17 cellular contexts compared by ENCODE assay signal in genomic region chr13:25733061-25733491, GRCh38.
DNase-seq lines count a peak whose midpoint lies in the region; ATAC-seq, FAIRE-seq and TF ChIP-seq lines count a peak whose summit lies in the region.
"Had no signal": no experiment of that assay in that cellular context is flagged by ENCODE, and none has a peak within 500 bp of the region (broad histone marks: within the 10 kb centered on the region; RNA-seq: fewer than 3 reads in every experiment).

No MANE protein-coding gene starts in this region.

- DNase-seq in A172 (ENCODE audit: low spot score) (peak; percentile 90), astrocyte (ENCODE audit: low read depth) (peak; percentile 83), keratinocyte (ENCODE audit: low read depth, low spot score) (peak; percentile 56), putamen (ENCODE audit: low spot score) (no peak), spleen (no peak), foreskin melanocyte (no peak)
- DNase-seq: activated CD4-positive, alpha-beta T cell treated with anti-CD3 and anti-CD28 coated beads, Interleukin-2, amount 50 U/mL, for 48 hours; activated naive CD8-positive, alpha-beta T cell treated with anti-CD3 and anti-CD28 coated beads for 36 hours; activated T-cell treated with anti-CD3 and anti-CD28 coated beads, Interleukin-2, amount 50 U/mL, for 4 hours; COR-L47; NCI-H1417 treated with DMSO at 0.1 percent for 48 hours; NCI-H446 had no signal

- 83 to 95% (median 90%) methylated on average over 5 of the region's 5 CpGs for WGBS in spleen, 5 donors

- H3K4me1 ChIP-seq in astrocyte (ENCODE audit: insufficient read depth, low read length) (peaks cover 35% of the 10 kb centered on the region), keratinocyte (ENCODE audit: control insufficient read depth, extremely low read depth, insufficient read depth, low read length) (peaks cover 30% of the 10 kb centered on the region), spleen (peaks cover 0 to 6% (median 0%) of the 10 kb centered on the region in 6 donors)
- H3K4me1 ChIP-seq: vagina had no signal

- H2AFZ ChIP-seq in astrocyte (ENCODE audit: low read depth, low read length) (no peak overlapping the region), keratinocyte (ENCODE audit: control insufficient read depth, low read length) (no peak overlapping the region)

- H3K27me3 Mint-ChIP-seq in astrocyte (ENCODE audit: low read depth, unreplicated experiment), result peaks cover 3% of the 10 kb centered on the region

- no peak overlapping the region for H3K4me3 Mint-ChIP-seq in astrocyte (ENCODE audit: unreplicated experiment)
- H3K4me3 Mint-ChIP-seq: activated naive CD8-positive, alpha-beta T cell treated with anti-CD3 and anti-CD28 coated beads for 36 hours; activated T-cell treated with anti-CD3 and anti-CD28 coated beads, Interleukin-2, amount 50 U/mL, for 4 hours had no signal

- intact Hi-C loops in spleen (cut with DNase I; ENCODE audit: low total_unique reads), result no loop called here

- peak overlapping the region; percentile 81 for H3K27ac Mint-ChIP-seq in astrocyte (ENCODE audit: unreplicated experiment)
- H3K27ac Mint-ChIP-seq: activated naive CD8-positive, alpha-beta T cell treated with anti-CD3 and anti-CD28 coated beads for 36 hours had no signal

- no peak for ATAC-seq in GM18498 (IDR thresholded peaks at IDR 0.05; ENCODE audit: unreplicated experiment)
- ATAC-seq: activated T-cell treated with anti-CD3 and anti-CD28 coated beads, Interleukin-2, amount 50 U/mL, for 4 hours; SK-N-SH treated with all-trans-retinoic acid at 6 μM for 48 hours had no signal

- no peak for TF ChIP-seq CTCF in astrocyte (IDR thresholded peaks at IDR 0.05; ENCODE audit: insufficient read depth, low read depth, low read length)
- no peak for TF ChIP-seq CTCF in keratinocyte (optimal IDR thresholded peaks at IDR 0.05 in 1 of 3, IDR thresholded peaks at IDR 0.05 in 1 of 3, conservative IDR thresholded peaks at IDR 0.05 in 1 of 3; ENCODE audit: extremely low read depth in 1 of 3, insufficient read depth in 2 of 3, low read length in 3 of 3)
- no peak for TF ChIP-seq CTCF in spleen (IDR thresholded peaks at IDR 0.05 in 8 of 11, conservative IDR thresholded peaks at IDR 0.05 in 3 of 11)

- H3K36me3 Mint-ChIP-seq in astrocyte (ENCODE audit: low read depth, unreplicated experiment), result no peaks in the 10 kb centered on the region
- H3K36me3 Mint-ChIP-seq: activated naive CD8-positive, alpha-beta T cell treated with anti-CD3 and anti-CD28 coated beads for 36 hours had no signal

- H3K9me1 ChIP-seq in keratinocyte (ENCODE audit: control insufficient read depth, extremely low read depth, insufficient read depth, low read length), result no peaks in the 10 kb centered on the region

- no peak for FAIRE-seq in astrocyte (lab: Jason Lieb, UNC)
- peak; percentile 93 for FAIRE-seq in keratinocyte (lab: Jason Lieb, UNC)
- FAIRE-seq: GM18507 had no signal

- no peaks in the 10 kb centered on the region for H3K36me3 ChIP-seq in KOPT-K1 (ENCODE audit: insufficient read depth, low read length)
- H3K36me3 ChIP-seq in astrocyte (ENCODE audit: insufficient read depth, low read length), result no peaks in the 10 kb centered on the region
- no peaks in the 10 kb centered on the region for H3K36me3 ChIP-seq in keratinocyte (ENCODE audit: control insufficient read depth in 2 of 2, extremely low read depth in 1 of 2, insufficient read depth in 2 of 2, low read length in 2 of 2)
- H3K36me3 ChIP-seq in spleen, result no peaks in the 10 kb centered on the region
- H3K36me3 ChIP-seq: vagina had no signal

- H3K79me2 ChIP-seq in astrocyte (ENCODE audit: insufficient read depth, low read length) (no peaks in the 10 kb centered on the region), keratinocyte (ENCODE audit: control insufficient read depth, insufficient read depth, low read length) (no peaks in the 10 kb centered on the region)

- H3K9ac ChIP-seq in astrocyte (ENCODE audit: low read length) (peak overlapping the region; percentile 70), keratinocyte (ENCODE audit: control insufficient read depth, extremely low read depth, insufficient read depth, low read length) (no peak overlapping the region)

- H3K27ac ChIP-seq in KOPT-K1 (ENCODE audit: low read depth, low read length, poor library complexity, severe bottlenecking), result peak overlapping the region; percentile 84
- peak overlapping the region; percentile 93 for H3K27ac ChIP-seq in astrocyte (ENCODE audit: low read depth, low read length)
- H3K27ac ChIP-seq in keratinocyte (ENCODE audit: control insufficient read depth, insufficient read depth, low read length), result peak overlapping the region; percentile 17
- H3K27ac ChIP-seq in spleen, result no peak overlapping the region
- H3K27ac ChIP-seq: vagina had no signal

- H3K4me1 Mint-ChIP-seq in astrocyte (ENCODE audit: low read depth, unreplicated experiment), result peaks cover 36% of the 10 kb centered on the region

- dilution Hi-C loops in keratinocyte (cut with MboI; ENCODE audit: extremely low pct_ligation_motif_present, low sequenced_read_pairs), result no loop called here

- no peaks in the 10 kb centered on the region for H3K9me3 Mint-ChIP-seq in astrocyte (ENCODE audit: unreplicated experiment)
- H3K9me3 Mint-ChIP-seq: activated naive CD8-positive, alpha-beta T cell treated with anti-CD3 and anti-CD28 coated beads for 36 hours; activated T-cell treated with anti-CD3 and anti-CD28 coated beads, Interleukin-2, amount 50 U/mL, for 4 hours had no signal

- no peak overlapping the region for H3K4me3 ChIP-seq in astrocyte (ENCODE audit: insufficient read depth, low read depth, low read length)
- no peak overlapping the region for H3K4me3 ChIP-seq in keratinocyte (ENCODE audit: control insufficient read depth in 2 of 3, extremely low read depth in 1 of 3, insufficient read depth in 2 of 3, low read depth in 1 of 3, low read length in 3 of 3)
- H3K4me3 ChIP-seq in spleen, result no peak overlapping the region
- H3K4me3 ChIP-seq: vagina had no signal

- peak overlapping the region; percentile 66 for H3K4me2 ChIP-seq in astrocyte (ENCODE audit: low read length)
- peak overlapping the region; percentile 75 for H3K4me2 ChIP-seq in keratinocyte (ENCODE audit: control insufficient read depth, extremely low read depth, insufficient read depth, low read depth, low read length)

- H3K9me3 ChIP-seq in KOPT-K1 (ENCODE audit: insufficient read depth, low read length, poor library complexity, severe bottlenecking) (no peaks in the 10 kb centered on the region), astrocyte (ENCODE audit: insufficient read depth, low read depth, low read length) (no peaks in the 10 kb centered on the region), keratinocyte (ENCODE audit: control insufficient read depth, low read depth, low read length) (no peaks in the 10 kb centered on the region), spleen (no peaks in the 10 kb centered on the region)
- H3K9me3 ChIP-seq: vagina had no signal

- no peak for TF ChIP-seq POLR2A in spleen (IDR thresholded peaks at IDR 0.05)

- H4K20me1 ChIP-seq in astrocyte (ENCODE audit: insufficient read depth, low read length) (no peaks in the 10 kb centered on the region), keratinocyte (ENCODE audit: control insufficient read depth, extremely low read depth, insufficient read depth, low read length) (no peaks in the 10 kb centered on the region)

- no peaks in the 10 kb centered on the region for H3K27me3 ChIP-seq in astrocyte (ENCODE audit: insufficient read depth, low read length)
- H3K27me3 ChIP-seq in keratinocyte (ENCODE audit: control insufficient read depth, extremely low read depth, insufficient read depth, low read length), result no peaks in the 10 kb centered on the region
- H3K27me3 ChIP-seq in spleen (replicated peaks in 1 of 7), result peaks cover 0 to 5% (median 0%) of the 10 kb centered on the region in 7 donors
- H3K27me3 ChIP-seq: vagina had no signal

Comparison
In these comparisons a context has a peak if more than half of its experiments do, and no peak if none do; other contexts are left out.
1. DNase-seq: peak in A172 (single experiment), astrocyte (single experiment) and keratinocyte (single experiment); none in putamen (single experiment), spleen (single experiment) and foreskin melanocyte (single experiment).
2. H3K27ac ChIP-seq: peak in KOPT-K1 (single experiment), astrocyte (single experiment) and keratinocyte (single experiment); none in spleen (0 of 8).